In the genomic region with DNA sequence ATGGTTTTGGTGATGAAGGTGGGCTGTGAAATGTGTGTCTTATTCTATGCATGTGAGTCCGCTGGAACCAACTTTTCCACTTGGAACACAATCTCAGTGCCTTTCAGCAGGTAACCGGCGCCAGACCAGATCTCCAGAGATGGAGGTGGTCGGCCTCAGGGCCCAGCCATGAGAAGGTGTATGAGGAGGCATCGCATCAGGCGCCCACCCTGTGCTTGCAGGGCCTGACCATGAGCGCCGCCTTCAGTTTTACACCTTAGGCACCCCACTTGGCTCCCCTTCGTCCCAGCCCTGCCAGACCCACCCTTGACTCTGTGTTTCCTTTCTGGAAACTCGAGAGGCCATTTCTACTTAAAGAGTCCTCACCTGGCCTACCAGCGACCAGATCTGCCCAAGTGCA, we compare ENCODE assay signal across 13 cellular contexts. TPM values are rescaled to one million over a fixed set of nuclear protein-coding genes. Genes with fewer than 3 reads are reported as not detected.
DNase-seq lines count a peak whose midpoint lies in the region; ATAC-seq and TF ChIP-seq lines count a peak whose summit lies in the region.
"Had no signal": no experiment of that assay in that cellular context is flagged by ENCODE, and none has a peak within 500 bp of the region (broad histone marks: within the 10 kb centered on the region; RNA-seq: fewer than 3 reads in every experiment).

No MANE protein-coding gene starts in this region.

- H3K4me1 ChIP-seq in Panc1 (ENCODE audit: control insufficient read depth, insufficient read depth, low read length), result peaks cover 11% of the 10 kb centered on the region; the same call in 1 of the 2 replicates
- no peaks in the 10 kb centered on the region for H3K4me1 ChIP-seq in prostate gland (replicated peaks)
- H3K4me1 ChIP-seq in aorta (ENCODE audit: control insufficient read depth in 1 of 2, insufficient read depth in 2 of 2, low read length in 2 of 2), result no peaks in the 10 kb centered on the region
- H3K4me1 ChIP-seq in Peyer's patch, result peaks cover 0 to 4% (median 0%) of the 10 kb centered on the region in 4 donors

- ATAC-seq in Panc1 (no peak), sciatic nerve (no peak), aorta (ENCODE audit: low FRiP score) (no peak)

- CTCF ChIA-PET in Panc1 (lab: Charles Lee), result interaction anchor here (0.6 kb wide), 1 partner anchor 104 kb away, joined by 3 read pairs; no protein-coding TSS in a partner anchor

- in situ Hi-C loops in Panc1 (cut with HindIII; ENCODE audit: low pct_unique_long_range_greater_than_20kb, low sequenced_read_pairs), result no loop called here

- H3K4me3 ChIP-seq in Panc1 (ENCODE audit: low read depth in 2 of 2, low read length in 2 of 2), result no peak overlapping the region
- no peak overlapping the region for H3K4me3 ChIP-seq in prostate gland
- no peak overlapping the region for H3K4me3 ChIP-seq in aorta (ENCODE audit: low read length in 2 of 2)
- H3K4me3 ChIP-seq in Peyer's patch, result no peak overlapping the region

- H3K27ac ChIP-seq in Panc1 (ENCODE audit: low read length) (peak overlapping the region; percentile 92; the same call in 1 of the 2 replicates), prostate gland (peak overlapping the region; percentile 91 to 92), aorta (ENCODE audit: low read depth in 1 of 2, low read length in 2 of 2) (peak overlapping the region in 1 of 2 donors; percentile 100), Peyer's patch (peak overlapping the region in 1 of 4 donors; percentile 89)

- no peaks in the 10 kb centered on the region for H3K27me3 ChIP-seq in Panc1 (ENCODE audit: control insufficient read depth, insufficient read depth, low read length)
- no peaks in the 10 kb centered on the region for H3K27me3 ChIP-seq in prostate gland (replicated peaks; ENCODE audit: insufficient read depth)
- no peaks in the 10 kb centered on the region for H3K27me3 ChIP-seq in aorta (ENCODE audit: control insufficient read depth in 1 of 2, insufficient read depth in 2 of 2, low read length in 1 of 2)
- H3K27me3 ChIP-seq in Peyer's patch, result no peaks in the 10 kb centered on the region
- H3K27me3 ChIP-seq: upper lobe of left lung had no signal

- POLR2A ChIA-PET in Panc1 (lab: Charles Lee), result no interaction called here

- H3K27ac Mint-ChIP-seq in CD14-positive monocyte (peak overlapping the region; percentile 94 to 99 (median 97)), endothelial cell (ENCODE audit: unreplicated experiment) (peak overlapping the region; percentile 57)

- TF ChIP-seq POLR2A in prostate gland (IDR thresholded peaks at IDR 0.05) (no peak), Peyer's patch (IDR thresholded peaks at IDR 0.05) (no peak)

- no TSS peak for BruUV-seq in Panc1 (replicated peaks; lab: Mats Ljungman, UMichigan)

- H3K27me3 Mint-ChIP-seq in CD14-positive monocyte (ENCODE audit: low read depth in 3 of 3), result peaks cover 3 to 11% (median 9%) of the 10 kb centered on the region in 3 donors
- peaks cover 13% of the 10 kb centered on the region for H3K27me3 Mint-ChIP-seq in endothelial cell (ENCODE audit: unreplicated experiment)

- H3K4me3 Mint-ChIP-seq in CD14-positive monocyte (no peak overlapping the region), endothelial cell (ENCODE audit: unreplicated experiment) (peak overlapping the region; percentile 73)

- H3K9me3 Mint-ChIP-seq in CD14-positive monocyte (peaks cover 2 to 9% (median 5%) of the 10 kb centered on the region in 7 donors), endothelial cell (ENCODE audit: unreplicated experiment) (no peaks in the 10 kb centered on the region)

- H3K36me3 ChIP-seq in Panc1 (ENCODE audit: control insufficient read depth, insufficient read depth, low read length) (no peaks in the 10 kb centered on the region), prostate gland (no peaks in the 10 kb centered on the region), aorta (ENCODE audit: control insufficient read depth in 1 of 2, insufficient read depth in 2 of 2, low read length in 1 of 2) (no peaks in the 10 kb centered on the region), Peyer's patch (no peaks in the 10 kb centered on the region)
- H3K36me3 ChIP-seq: upper lobe of left lung had no signal

- intact Hi-C loops in CD14-positive monocyte (cut with micrococcal nuclease), result loop anchor here (2.0 to 5.0 kb wide), 3 partner anchors 17 to 73 kb away; no protein-coding TSS in a partner anchor
- intact Hi-C loops in Panc1 (cut with micrococcal nuclease; ENCODE audit: unreplicated experiment), result no loop called here
- intact Hi-C loops in prostate gland (cut with DNase I), result loop anchor here (1.0 kb wide), 1 partner anchor 47 kb away; no protein-coding TSS in a partner anchor
- intact Hi-C loops in sciatic nerve (cut with DNase I), result no loop called here
- intact Hi-C loops in aorta (cut with DNase I), result loop anchor here (2.0 to 5.0 kb wide), 4 partner anchors 43 to 78 kb away; partner anchors contain the start of gene ATF3 (in 2 of the 2)

- H3K4me1 Mint-ChIP-seq in CD14-positive monocyte (peaks cover 15% of the 10 kb centered on the region), endothelial cell (ENCODE audit: unreplicated experiment) (peaks cover 10% of the 10 kb centered on the region)

- DNase-seq in CD14-positive monocyte (ENCODE audit: low spot score) (no peak), Panc1 (ENCODE audit: low read depth, low spot score) (no peak), endothelial cell (ENCODE audit: low spot score) (no peak), prostate gland (ENCODE audit: low spot score) (no peak), sciatic nerve (ENCODE audit: low spot score) (no peak), aorta (no peak), Peyer's patch (no peak), hippocampal formation (lab: John Stamatoyannopoulos, UW) (no peak)
- DNase-seq: activated CD8-positive, alpha-beta memory T cell treated with anti-CD3 and anti-CD28 coated beads, Interleukin-2, amount 50 U/mL, for 48 hours; H9; NCI-H1694 treated with DMSO at 0.1 percent for 48 hours; stimulated activated CD4-positive, alpha-beta T cell treated with anti-CD3 and anti-CD28 coated beads, Interleukin-4, amount 100 ng/mL, for 1 hour had no signal

- WGBS in prostate gland, result 86% methylated on average over 11 of the region's 11 CpGs
- WGBS in aorta, 2 donors, result 89 to 91% methylated on average over 11 of the region's 11 CpGs

- TF ChIP-seq CTCF in CD14-positive monocyte (IDR thresholded peaks at IDR 0.05) (no peak), Panc1 (IDR thresholded peaks at IDR 0.05) (no peak), endothelial cell (IDR thresholded peaks at IDR 0.05; ENCODE audit: unreplicated experiment) (no peak), prostate gland (IDR thresholded peaks at IDR 0.05) (no peak), Peyer's patch (IDR thresholded peaks at IDR 0.05) (no peak)

- H3K9me3 ChIP-seq in Panc1 (ENCODE audit: control insufficient read depth, insufficient read depth, low read depth, low read length), result no peaks in the 10 kb centered on the region
- no peaks in the 10 kb centered on the region for H3K9me3 ChIP-seq in prostate gland
- H3K9me3 ChIP-seq in aorta (ENCODE audit: control insufficient read depth, low read length), result no peaks in the 10 kb centered on the region
- no peaks in the 10 kb centered on the region for H3K9me3 ChIP-seq in Peyer's patch
- H3K9me3 ChIP-seq: upper lobe of left lung had no signal

- peaks cover 4 to 6% of the 10 kb centered on the region in 2 donors for H3K36me3 Mint-ChIP-seq in CD14-positive monocyte
- H3K36me3 Mint-ChIP-seq in endothelial cell (ENCODE audit: low read depth, unreplicated experiment), result no peaks in the 10 kb centered on the region

RNA-seq across cellular contexts. Expression of gene ATF3, which starts 48.6 kb away (rescaled TPM):
- polyA plus RNA-seq in CD14-positive monocyte, result 10 to 100 TPM; 10.4 to 13.3 TPM
- total RNA-seq in Panc1 (2021; ENCODE audit: unreplicated experiment), result 13.3 TPM
- polyA plus RNA-seq in Panc1 (2012; ENCODE audit: insufficient read length), result 8.6 TPM
- 1.8 TPM for total RNA-seq in endothelial cell (ENCODE audit: unreplicated experiment)
- total RNA-seq in prostate gland, result 10 to 100 TPM in 1 of 2 donors, 1 to 10 TPM in 1; 6.0 to 14.8 TPM
- total RNA-seq in sciatic nerve, result 32.4 TPM
- 100 to 1,000 TPM in 1 of 2 donors, 10 to 100 TPM in 1; 28.1 to 265 TPM for total RNA-seq in aorta
- 10 to 100 TPM; 22.7 to 60.9 TPM for polyA plus RNA-seq in aorta
- 10 to 100 TPM in 3 of 4 donors, 1 to 10 TPM in 1; 10.0 to 38.0 (median 17.2) TPM for total RNA-seq in Peyer's patch

Comparison
In these comparisons a context has a peak if more than half of its experiments do, and no peak if none do; other contexts are left out.
1. intact Hi-C loops: an anchor here in CD14-positive monocyte (2.0 to 5.0 kb wide), prostate gland (1.0 kb wide) and aorta (2.0 to 5.0 kb wide); none called in Panc1 and sciatic nerve.